In the genomic region with DNA sequence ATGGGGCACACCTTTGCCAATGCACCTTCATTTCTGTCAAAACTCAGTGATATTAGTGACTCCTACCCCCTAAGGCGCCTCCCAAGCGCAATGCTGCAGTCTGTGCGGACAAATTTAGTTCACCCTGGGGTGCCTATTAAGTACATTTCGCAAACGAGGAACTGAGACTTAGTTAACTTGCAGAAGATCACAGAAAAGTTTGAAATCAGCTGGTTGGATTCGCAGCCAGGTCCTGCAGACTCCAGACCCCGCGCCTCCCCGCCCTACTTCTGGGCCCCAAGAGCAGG, we compare ENCODE assay signal across 7 cellular contexts. TPM values are rescaled to one million over a fixed set of nuclear protein-coding genes. Genes with fewer than 3 reads are reported as not detected.
DNase-seq lines count a peak whose midpoint lies in the region; ATAC-seq, FAIRE-seq and TF ChIP-seq lines count a peak whose summit lies in the region.

No MANE protein-coding gene starts in this region.

- H3K36me3 ChIP-seq in bronchial epithelial cell (ENCODE audit: control insufficient read depth, insufficient read depth, low read length), result peaks cover 18% of the 10 kb centered on the region
- H3K36me3 ChIP-seq in mucosa of stomach (ENCODE audit: control insufficient read depth, insufficient read depth, low read length), result no peaks in the 10 kb centered on the region

- no peak for FAIRE-seq in bronchial epithelial cell (lab: Jason Lieb, UNC)

- H3K9ac ChIP-seq in mucosa of stomach (ENCODE audit: low read length), result peak overlapping the region; percentile 90

- H3K4me1 ChIP-seq in mucosa of stomach (ENCODE audit: control insufficient read depth, insufficient read depth, low read length), result peaks cover 24% of the 10 kb centered on the region

- H3K4me3 ChIP-seq in LNCaP clone FGC (ENCODE audit: low read depth, low read length) (peak overlapping the region; percentile 74), bronchial epithelial cell (ENCODE audit: low read depth, low read length) (peak overlapping the region; percentile 77), mucosa of stomach (ENCODE audit: low read length) (peak overlapping the region; percentile 85)

- H3K9me3 ChIP-seq in mucosa of stomach (ENCODE audit: control insufficient read depth, low read length), result no peaks in the 10 kb centered on the region

- ATAC-seq in GM19395 (IDR thresholded peaks at IDR 0.05; ENCODE audit: unreplicated experiment) (peak; percentile 7), HG03571 (IDR thresholded peaks at IDR 0.05; ENCODE audit: unreplicated experiment) (no peak)

- DNase-seq in LNCaP clone FGC (ENCODE audit: low read depth), result no peak
- DNase-seq in bronchial epithelial cell (ENCODE audit: low read depth), result no peak
- DNase-seq in midbrain (lab: John Stamatoyannopoulos, UW), result no peak
- DNase-seq in putamen (ENCODE audit: low spot score), result no peak

- H3K27me3 ChIP-seq in bronchial epithelial cell (ENCODE audit: control insufficient read depth, insufficient read depth, low read length), result no peaks in the 10 kb centered on the region
- H3K27me3 ChIP-seq in mucosa of stomach (ENCODE audit: control insufficient read depth, insufficient read depth, low read length), result no peaks in the 10 kb centered on the region

- no peak for TF ChIP-seq CTCF in LNCaP clone FGC (IDR thresholded peaks at IDR 0.05; ENCODE audit: control insufficient read depth, extremely low read depth, insufficient read depth)
- no peak for TF ChIP-seq CTCF in bronchial epithelial cell (IDR thresholded peaks at IDR 0.05; ENCODE audit: insufficient read depth, low read length, severe bottlenecking)

RNA-seq across cellular contexts. Expression of a gene that starts 0.6 kb away (rescaled TPM):
- total RNA-seq in bronchial epithelial cell, result 51.9 and 68.0 TPM in 2 replicates

RNA-seq across cellular contexts. Expression of a gene that starts 22.0 kb away (rescaled TPM):
- total RNA-seq in bronchial epithelial cell, result 0.51 and 0.53 TPM in 2 replicates

RNA-seq across cellular contexts. Expression of a gene that starts 41.4 kb away (rescaled TPM):
- 4.7 and 6.9 TPM in 2 replicates for total RNA-seq in bronchial epithelial cell
